ENCODE assay signal across 14 cellular contexts in genomic region chr2:238259085-238260020, GRCh38. TPM values are rescaled to one million over a fixed set of nuclear protein-coding genes. Genes with fewer than 3 reads are reported as not detected.
A peak's percentile ranks its signal among the peaks of the same experiment; 100 is the strongest.
DNase-seq lines count a peak whose midpoint lies in the region; ATAC-seq and TF ChIP-seq lines count a peak whose summit lies in the region.
"Had no signal": no experiment of that assay in that cellular context is flagged by ENCODE, and none has a peak within 500 bp of the region (broad histone marks: within the 10 kb centered on the region; RNA-seq: fewer than 3 reads in every experiment).

No MANE protein-coding gene starts in this region.

- no peaks in the 10 kb centered on the region for H3K4me1 Mint-ChIP-seq in stimulated activated naive CD8-positive, alpha-beta T cell treated with anti-CD3 and anti-CD28 coated beads, Interleukin-15, Interleukin-2, amounts not matched to agents 100 ng/mL and 50 ng/mL, for 24 hours (ENCODE audit: low read depth)
- H3K4me1 Mint-ChIP-seq in activated CD8-positive, alpha-beta memory T cell treated with anti-CD3 and anti-CD28 coated beads, Interleukin-2, amount 10 ng/mL, durations not matched to agents 7 days and 5 days, result peaks cover 5% of the 10 kb centered on the region

- no peak overlapping the region for H3K27ac ChIP-seq in Panc1 (ENCODE audit: low read length)
- H3K27ac ChIP-seq in foreskin keratinocyte, result no peak overlapping the region
- H3K27ac ChIP-seq: coronary artery, gastroesophageal sphincter, prostate gland had no signal

- no peak overlapping the region for H3K4me3 Mint-ChIP-seq in stimulated activated naive CD8-positive, alpha-beta T cell treated with anti-CD3 and anti-CD28 coated beads, Interleukin-15, Interleukin-2, amounts not matched to agents 100 ng/mL and 50 ng/mL, for 24 hours
- H3K4me3 Mint-ChIP-seq in activated CD8-positive, alpha-beta memory T cell treated with anti-CD3 and anti-CD28 coated beads, Interleukin-2, amount 10 ng/mL, durations not matched to agents 7 days and 5 days, result no peak overlapping the region
- H3K4me3 Mint-ChIP-seq: activated B cell treated with CpG ODN at 0.5 μM for 24 hours had no signal

- H3K27me3 Mint-ChIP-seq in stimulated activated naive CD8-positive, alpha-beta T cell treated with anti-CD3 and anti-CD28 coated beads, Interleukin-15, Interleukin-2, amounts not matched to agents 100 ng/mL and 50 ng/mL, for 24 hours, result no peaks in the 10 kb centered on the region
- no peaks in the 10 kb centered on the region for H3K27me3 Mint-ChIP-seq in activated CD8-positive, alpha-beta memory T cell treated with anti-CD3 and anti-CD28 coated beads, Interleukin-2, amount 10 ng/mL, durations not matched to agents 7 days and 5 days
- H3K27me3 Mint-ChIP-seq: activated B cell treated with CpG ODN at 0.5 μM for 24 hours had no signal

- H3K36me3 ChIP-seq in Panc1 (ENCODE audit: control insufficient read depth, insufficient read depth, low read length), result no peaks in the 10 kb centered on the region

- 0 out of 2 replicates have a peak, but pooled peaks cover 3% of the 10 kb centered on the region for H3K4me1 ChIP-seq in Panc1 (ENCODE audit: control insufficient read depth, insufficient read depth, low read length)
- no peaks in the 10 kb centered on the region for H3K4me1 ChIP-seq in foreskin keratinocyte

- in situ Hi-C loops in Panc1 (cut with HindIII; ENCODE audit: low pct_unique_long_range_greater_than_20kb, low sequenced_read_pairs), result no loop called here

- no peaks in the 10 kb centered on the region for H3K9me3 ChIP-seq in Panc1 (ENCODE audit: control insufficient read depth, insufficient read depth, low read depth, low read length)
- H3K9me3 ChIP-seq: gastroesophageal sphincter, prostate gland had no signal

- ATAC-seq in stimulated activated naive CD8-positive, alpha-beta T cell treated with anti-CD3 and anti-CD28 coated beads, Interleukin-15, Interleukin-2, amounts not matched to agents 100 U/mL and 50 U/mL, for 24 hours, result no peak
- peak; percentile 70 for ATAC-seq in Panc1
- peak; percentile 5 for ATAC-seq in foreskin keratinocyte
- ATAC-seq in HG03520 (IDR thresholded peaks at IDR 0.05; ENCODE audit: unreplicated experiment), result no peak
- ATAC-seq in activated CD8-positive, alpha-beta memory T cell treated with anti-CD3 and anti-CD28 coated beads, Interleukin-2, amount 10 ng/mL, durations not matched to agents 7 days and 5 days, result no peak
- ATAC-seq: gastroesophageal sphincter had no signal

- H3K27me3 ChIP-seq in Panc1 (ENCODE audit: control insufficient read depth, insufficient read depth, low read length), result no peaks in the 10 kb centered on the region
- H3K27me3 ChIP-seq in foreskin keratinocyte, result no peaks in the 10 kb centered on the region
- H3K27me3 ChIP-seq: gastroesophageal sphincter had no signal

- DNase-seq in stimulated activated naive CD8-positive, alpha-beta T cell treated with anti-CD3 and anti-CD28 coated beads, Interleukin-15, Interleukin-2, amounts not matched to agents 100 U/mL and 50 U/mL, for 24 hours, result no peak
- no peak for DNase-seq in Panc1 (ENCODE audit: low read depth, low spot score)
- DNase-seq in foreskin keratinocyte, result no peak
- no peak for DNase-seq in AG08396 (ENCODE audit: low spot score)
- no peak for DNase-seq in activated CD8-positive, alpha-beta memory T cell treated with anti-CD3 and anti-CD28 coated beads, Interleukin-2, amount 10 ng/mL, durations not matched to agents 7 days and 5 days
- no peak for DNase-seq in stimulated activated CD8-positive, alpha-beta memory T cell treated with anti-CD3 and anti-CD28 coated beads, Interleukin-4, amount 100 ng/mL, for 48 hours
- DNase-seq: activated B cell treated with CpG ODN at 0.5 μM for 24 hours; NCI-H2029 treated with DMSO at 0.1 percent for 48 hours; stimulated activated CD4-positive, alpha-beta T cell treated with anti-CD3 and anti-CD28 coated beads, Interleukin-4, amount 100 ng/mL, for 4 hours had no signal

- peaks cover 26% of the 10 kb centered on the region for H3K36me3 Mint-ChIP-seq in stimulated activated naive CD8-positive, alpha-beta T cell treated with anti-CD3 and anti-CD28 coated beads, Interleukin-15, Interleukin-2, amounts not matched to agents 100 ng/mL and 50 ng/mL, for 24 hours (ENCODE audit: low read depth)
- no peaks in the 10 kb centered on the region for H3K36me3 Mint-ChIP-seq in activated CD8-positive, alpha-beta memory T cell treated with anti-CD3 and anti-CD28 coated beads, Interleukin-2, amount 10 ng/mL, durations not matched to agents 7 days and 5 days

- CTCF ChIA-PET in Panc1 (lab: Charles Lee), result interaction anchor here (0.6 kb wide), 1 partner anchor 85 kb away, joined by 3 read pairs; no protein-coding TSS in a partner anchor
- CTCF ChIA-PET in activated CD8-positive, alpha-beta memory T cell treated with anti-CD3 and anti-CD28 coated beads, Interleukin-2, amount 10 ng/mL, durations not matched to agents 7 days and 5 days (lab: Charles Lee), result interaction anchor here (1.5 kb wide), 1 partner anchor 46 kb away, joined by 5 read pairs; no protein-coding TSS in a partner anchor

- H3K4me3 ChIP-seq in Panc1 (ENCODE audit: low read depth in 2 of 2, low read length in 2 of 2), result no peak overlapping the region
- H3K4me3 ChIP-seq: coronary artery, gastroesophageal sphincter, prostate gland had no signal

- TF ChIP-seq CTCF in Panc1 (IDR thresholded peaks at IDR 0.05) (peak; percentile 61), foreskin keratinocyte (conservative IDR thresholded peaks at IDR 0.05) (peak; percentile 32)

- no TSS peak for BruUV-seq in Panc1 (replicated peaks; lab: Mats Ljungman, UMichigan)

- H3K9me3 Mint-ChIP-seq in stimulated activated naive CD8-positive, alpha-beta T cell treated with anti-CD3 and anti-CD28 coated beads, Interleukin-15, Interleukin-2, amounts not matched to agents 100 ng/mL and 50 ng/mL, for 24 hours, result no peaks in the 10 kb centered on the region
- H3K9me3 Mint-ChIP-seq in activated CD8-positive, alpha-beta memory T cell treated with anti-CD3 and anti-CD28 coated beads, Interleukin-2, amount 10 ng/mL, durations not matched to agents 7 days and 5 days (ENCODE audit: low read depth), result no peaks in the 10 kb centered on the region
- H3K9me3 Mint-ChIP-seq: activated B cell treated with CpG ODN at 0.5 μM for 24 hours had no signal

- POLR2A ChIA-PET in Panc1 (lab: Charles Lee), result no interaction called here

- intact Hi-C loops in Panc1 (cut with micrococcal nuclease; ENCODE audit: unreplicated experiment), result no loop called here

- peak overlapping the region; percentile 31 for H3K27ac Mint-ChIP-seq in stimulated activated naive CD8-positive, alpha-beta T cell treated with anti-CD3 and anti-CD28 coated beads, Interleukin-15, Interleukin-2, amounts not matched to agents 100 ng/mL and 50 ng/mL, for 24 hours
- H3K27ac Mint-ChIP-seq in activated CD8-positive, alpha-beta memory T cell treated with anti-CD3 and anti-CD28 coated beads, Interleukin-2, amount 10 ng/mL, durations not matched to agents 7 days and 5 days, result no peak overlapping the region
- H3K27ac Mint-ChIP-seq: activated B cell treated with CpG ODN at 0.5 μM for 24 hours had no signal

RNA-seq across cellular contexts. Expression of gene HES6, which starts 19.5 kb away (rescaled TPM):
- total RNA-seq in Panc1 (2021; ENCODE audit: unreplicated experiment) (42.0 TPM), foreskin keratinocyte (3.2 and 3.4 TPM in 2 replicates)
- polyA plus RNA-seq in Panc1 (2012; ENCODE audit: insufficient read length), result 50.3 TPM
- 5.1 and 5.4 TPM in 2 replicates for polyA plus RNA-seq in foreskin keratinocyte
- 1 to 10 TPM; 3.0 to 4.0 TPM for total RNA-seq in activated CD8-positive, alpha-beta memory T cell treated with anti-CD3 and anti-CD28 coated beads, Interleukin-2, amount 10 ng/mL, durations not matched to agents 7 days and 5 days

RNA-seq across cellular contexts. Expression of gene PER2, which starts 29.1 kb away (rescaled TPM):
- 9.9 TPM for total RNA-seq in Panc1 (2021; ENCODE audit: unreplicated experiment)
- polyA plus RNA-seq in Panc1 (2012; ENCODE audit: insufficient read length), result 3.4 TPM
- total RNA-seq in foreskin keratinocyte, result 2.2 and 3.7 TPM in 2 replicates
- 0.48 and 1.0 TPM in 2 replicates for polyA plus RNA-seq in foreskin keratinocyte
- total RNA-seq in activated CD8-positive, alpha-beta memory T cell treated with anti-CD3 and anti-CD28 coated beads, Interleukin-2, amount 10 ng/mL, durations not matched to agents 7 days and 5 days, result 10 to 100 TPM in 1 of 2 experiments, 1 to 10 TPM in 1; 9.1 to 11.5 TPM

RNA-seq across cellular contexts. Expression of gene ILKAP, which starts 55.9 kb away (rescaled TPM):
- total RNA-seq in Panc1 (2021; ENCODE audit: unreplicated experiment) (49.9 TPM), foreskin keratinocyte (31.8 and 35.3 TPM in 2 replicates)
- polyA plus RNA-seq in Panc1 (2012; ENCODE audit: insufficient read length), result 40.0 TPM
- 41.1 and 44.2 TPM in 2 replicates for polyA plus RNA-seq in foreskin keratinocyte
- 10 to 100 TPM; 52.6 to 61.7 TPM for total RNA-seq in activated CD8-positive, alpha-beta memory T cell treated with anti-CD3 and anti-CD28 coated beads, Interleukin-2, amount 10 ng/mL, durations not matched to agents 7 days and 5 days

Comparison
In these comparisons a context has a peak if more than half of its experiments do, and no peak if none do; other contexts are left out.
1. ATAC-seq: peak in Panc1 (single experiment) and foreskin keratinocyte (single experiment); none in stimulated activated naive CD8-positive, alpha-beta T cell treated with anti-CD3 and anti-CD28 coated beads, Interleukin-15, Interleukin-2, amounts not matched to agents 100 U/mL and 50 U/mL, for 24 hours (single experiment), HG03520 (single experiment) and activated CD8-positive, alpha-beta memory T cell treated with anti-CD3 and anti-CD28 coated beads, Interleukin-2, amount 10 ng/mL, durations not matched to agents 7 days and 5 days (single experiment).